ENCODE assay signal across 2 cellular contexts in the genomic region with DNA sequence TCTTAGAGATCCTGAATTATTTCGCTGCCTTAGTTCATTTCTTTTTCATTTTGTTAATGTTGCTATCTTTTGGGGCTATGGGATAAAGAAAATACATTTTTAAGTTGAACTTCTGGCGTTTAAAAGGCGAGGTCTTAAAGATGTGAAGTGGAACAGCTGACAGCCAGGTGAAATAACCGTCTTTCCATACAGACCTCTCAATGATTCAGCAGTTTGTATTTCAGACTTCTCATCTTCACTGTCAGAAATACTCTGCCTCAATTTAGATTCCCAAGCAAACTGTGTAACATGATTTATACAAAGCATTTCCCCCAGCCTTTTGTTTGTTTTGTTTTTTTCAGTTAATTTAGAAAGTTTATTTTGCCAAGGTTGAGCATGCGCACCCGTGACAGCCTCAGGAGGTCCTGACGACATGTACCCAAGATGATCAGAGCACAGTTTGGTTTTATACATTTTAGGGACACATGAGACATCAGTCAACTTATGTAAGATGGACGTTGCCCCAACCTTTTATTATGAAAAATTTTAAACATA.
TF ChIP-seq lines count a peak whose summit lies in the region.

No MANE protein-coding gene starts in this region.

TF ChIP-seq in GM23338, 12 proteins besides CTCF, POLR2A, EP300 and RAD21 (continues in another document):
- TF ChIP-seq, protein P1, sequence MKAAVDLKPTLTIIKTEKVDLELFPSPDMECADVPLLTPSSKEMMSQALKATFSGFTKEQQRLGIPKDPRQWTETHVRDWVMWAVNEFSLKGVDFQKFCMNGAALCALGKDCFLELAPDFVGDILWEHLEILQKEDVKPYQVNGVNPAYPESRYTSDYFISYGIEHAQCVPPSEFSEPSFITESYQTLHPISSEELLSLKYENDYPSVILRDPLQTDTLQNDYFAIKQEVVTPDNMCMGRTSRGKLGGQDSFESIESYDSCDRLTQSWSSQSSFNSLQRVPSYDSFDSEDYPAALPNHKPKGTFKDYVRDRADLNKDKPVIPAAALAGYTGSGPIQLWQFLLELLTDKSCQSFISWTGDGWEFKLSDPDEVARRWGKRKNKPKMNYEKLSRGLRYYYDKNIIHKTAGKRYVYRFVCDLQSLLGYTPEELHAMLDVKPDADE (IDR thresholded peaks at IDR 0.05) = no peak
- TF ChIP-seq NANOG (IDR thresholded peaks at IDR 0.05; ENCODE audit: borderline replicate concordance) (no peak), STAT1 (IDR thresholded peaks at IDR 0.05; ENCODE audit: unreplicated experiment) (no peak), EZH2phosphoT487 (IDR thresholded peaks at IDR 0.05; ENCODE audit: unreplicated experiment) (no peak), JUNB (IDR thresholded peaks at IDR 0.05; ENCODE audit: unreplicated experiment) (no peak), CREB1 (CRISPR knock-in tag; IDR thresholded peaks at IDR 0.05; ENCODE audit: low read depth) (no peak), ZNF331 (CRISPR knock-in tag; IDR thresholded peaks at IDR 0.05; ENCODE audit: low read depth) (no peak)
- TF ChIP-seq, protein P2, sequence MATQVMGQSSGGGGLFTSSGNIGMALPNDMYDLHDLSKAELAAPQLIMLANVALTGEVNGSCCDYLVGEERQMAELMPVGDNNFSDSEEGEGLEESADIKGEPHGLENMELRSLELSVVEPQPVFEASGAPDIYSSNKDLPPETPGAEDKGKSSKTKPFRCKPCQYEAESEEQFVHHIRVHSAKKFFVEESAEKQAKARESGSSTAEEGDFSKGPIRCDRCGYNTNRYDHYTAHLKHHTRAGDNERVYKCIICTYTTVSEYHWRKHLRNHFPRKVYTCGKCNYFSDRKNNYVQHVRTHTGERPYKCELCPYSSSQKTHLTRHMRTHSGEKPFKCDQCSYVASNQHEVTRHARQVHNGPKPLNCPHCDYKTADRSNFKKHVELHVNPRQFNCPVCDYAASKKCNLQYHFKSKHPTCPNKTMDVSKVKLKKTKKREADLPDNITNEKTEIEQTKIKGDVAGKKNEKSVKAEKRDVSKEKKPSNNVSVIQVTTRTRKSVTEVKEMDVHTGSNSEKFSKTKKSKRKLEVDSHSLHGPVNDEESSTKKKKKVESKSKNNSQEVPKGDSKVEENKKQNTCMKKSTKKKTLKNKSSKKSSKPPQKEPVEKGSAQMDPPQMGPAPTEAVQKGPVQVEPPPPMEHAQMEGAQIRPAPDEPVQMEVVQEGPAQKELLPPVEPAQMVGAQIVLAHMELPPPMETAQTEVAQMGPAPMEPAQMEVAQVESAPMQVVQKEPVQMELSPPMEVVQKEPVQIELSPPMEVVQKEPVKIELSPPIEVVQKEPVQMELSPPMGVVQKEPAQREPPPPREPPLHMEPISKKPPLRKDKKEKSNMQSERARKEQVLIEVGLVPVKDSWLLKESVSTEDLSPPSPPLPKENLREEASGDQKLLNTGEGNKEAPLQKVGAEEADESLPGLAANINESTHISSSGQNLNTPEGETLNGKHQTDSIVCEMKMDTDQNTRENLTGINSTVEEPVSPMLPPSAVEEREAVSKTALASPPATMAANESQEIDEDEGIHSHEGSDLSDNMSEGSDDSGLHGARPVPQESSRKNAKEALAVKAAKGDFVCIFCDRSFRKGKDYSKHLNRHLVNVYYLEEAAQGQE (IDR thresholded peaks at IDR 0.05; ENCODE audit: unreplicated experiment) = no peak
- TF ChIP-seq, protein P3, sequence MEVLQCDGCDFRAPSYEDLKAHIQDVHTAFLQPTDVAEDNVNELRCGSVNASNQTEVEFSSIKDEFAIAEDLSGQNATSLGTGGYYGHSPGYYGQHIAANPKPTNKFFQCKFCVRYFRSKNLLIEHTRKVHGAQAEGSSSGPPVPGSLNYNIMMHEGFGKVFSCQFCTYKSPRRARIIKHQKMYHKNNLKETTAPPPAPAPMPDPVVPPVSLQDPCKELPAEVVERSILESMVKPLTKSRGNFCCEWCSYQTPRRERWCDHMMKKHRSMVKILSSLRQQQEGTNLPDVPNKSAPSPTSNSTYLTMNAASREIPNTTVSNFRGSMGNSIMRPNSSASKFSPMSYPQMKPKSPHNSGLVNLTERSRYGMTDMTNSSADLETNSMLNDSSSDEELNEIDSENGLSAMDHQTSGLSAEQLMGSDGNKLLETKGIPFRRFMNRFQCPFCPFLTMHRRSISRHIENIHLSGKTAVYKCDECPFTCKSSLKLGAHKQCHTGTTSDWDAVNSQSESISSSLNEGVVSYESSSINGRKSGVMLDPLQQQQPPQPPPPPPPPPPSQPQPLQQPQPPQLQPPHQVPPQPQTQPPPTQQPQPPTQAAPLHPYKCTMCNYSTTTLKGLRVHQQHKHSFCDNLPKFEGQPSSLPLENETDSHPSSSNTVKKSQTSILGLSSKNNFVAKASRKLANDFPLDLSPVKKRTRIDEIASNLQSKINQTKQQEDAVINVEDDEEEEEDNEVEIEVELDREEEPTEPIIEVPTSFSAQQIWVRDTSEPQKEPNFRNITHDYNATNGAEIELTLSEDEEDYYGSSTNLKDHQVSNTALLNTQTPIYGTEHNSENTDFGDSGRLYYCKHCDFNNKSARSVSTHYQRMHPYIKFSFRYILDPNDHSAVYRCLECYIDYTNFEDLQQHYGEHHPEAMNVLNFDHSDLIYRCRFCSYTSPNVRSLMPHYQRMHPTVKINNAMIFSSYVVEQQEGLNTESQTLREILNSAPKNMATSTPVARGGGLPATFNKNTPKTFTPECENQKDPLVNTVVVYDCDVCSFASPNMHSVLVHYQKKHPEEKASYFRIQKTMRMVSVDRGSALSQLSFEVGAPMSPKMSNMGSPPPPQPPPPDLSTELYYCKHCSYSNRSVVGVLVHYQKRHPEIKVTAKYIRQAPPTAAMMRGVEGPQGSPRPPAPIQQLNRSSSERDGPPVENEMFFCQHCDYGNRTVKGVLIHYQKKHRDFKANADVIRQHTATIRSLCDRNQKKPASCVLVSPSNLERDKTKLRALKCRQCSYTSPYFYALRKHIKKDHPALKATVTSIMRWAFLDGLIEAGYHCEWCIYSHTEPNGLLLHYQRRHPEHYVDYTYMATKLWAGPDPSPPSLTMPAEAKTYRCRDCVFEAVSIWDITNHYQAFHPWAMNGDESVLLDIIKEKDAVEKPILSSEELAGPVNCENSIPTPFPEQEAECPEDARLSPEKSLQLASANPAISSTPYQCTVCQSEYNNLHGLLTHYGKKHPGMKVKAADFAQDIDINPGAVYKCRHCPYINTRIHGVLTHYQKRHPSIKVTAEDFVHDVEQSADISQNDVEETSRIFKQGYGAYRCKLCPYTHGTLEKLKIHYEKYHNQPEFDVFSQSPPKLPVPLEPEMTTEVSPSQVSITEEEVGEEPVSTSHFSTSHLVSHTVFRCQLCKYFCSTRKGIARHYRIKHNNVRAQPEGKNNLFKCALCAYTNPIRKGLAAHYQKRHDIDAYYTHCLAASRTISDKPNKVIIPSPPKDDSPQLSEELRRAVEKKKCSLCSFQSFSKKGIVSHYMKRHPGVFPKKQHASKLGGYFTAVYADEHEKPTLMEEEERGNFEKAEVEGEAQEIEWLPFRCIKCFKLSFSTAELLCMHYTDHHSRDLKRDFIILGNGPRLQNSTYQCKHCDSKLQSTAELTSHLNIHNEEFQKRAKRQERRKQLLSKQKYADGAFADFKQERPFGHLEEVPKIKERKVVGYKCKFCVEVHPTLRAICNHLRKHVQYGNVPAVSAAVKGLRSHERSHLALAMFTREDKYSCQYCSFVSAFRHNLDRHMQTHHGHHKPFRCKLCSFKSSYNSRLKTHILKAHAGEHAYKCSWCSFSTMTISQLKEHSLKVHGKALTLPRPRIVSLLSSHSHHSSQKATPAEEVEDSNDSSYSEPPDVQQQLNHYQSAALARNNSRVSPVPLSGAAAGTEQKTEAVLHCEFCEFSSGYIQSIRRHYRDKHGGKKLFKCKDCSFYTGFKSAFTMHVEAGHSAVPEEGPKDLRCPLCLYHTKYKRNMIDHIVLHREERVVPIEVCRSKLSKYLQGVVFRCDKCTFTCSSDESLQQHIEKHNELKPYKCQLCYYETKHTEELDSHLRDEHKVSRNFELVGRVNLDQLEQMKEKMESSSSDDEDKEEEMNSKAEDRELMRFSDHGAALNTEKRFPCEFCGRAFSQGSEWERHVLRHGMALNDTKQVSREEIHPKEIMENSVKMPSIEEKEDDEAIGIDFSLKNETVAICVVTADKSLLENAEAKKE (CRISPR knock-in tag; IDR thresholded peaks at IDR 0.05) = no peak

TF ChIP-seq in IMR-90, 13 proteins besides CTCF, POLR2A, EP300 and RAD21:
- no peak for TF ChIP-seq MXI1 (IDR thresholded peaks at IDR 0.05; ENCODE audit: borderline replicate concordance, low read depth, low read length)
- peak; percentile 52; the same call in 1 of the 2 replicates for TF ChIP-seq NFE2L2 (IDR thresholded peaks at IDR 0.05; ENCODE audit: low read depth, low read length)
- no peak for TF ChIP-seq RCOR1 (IDR thresholded peaks at IDR 0.05; ENCODE audit: insufficient replicate concordance, low read length)
